ENCODE assay signal across 1 cellular context in the genomic region with DNA sequence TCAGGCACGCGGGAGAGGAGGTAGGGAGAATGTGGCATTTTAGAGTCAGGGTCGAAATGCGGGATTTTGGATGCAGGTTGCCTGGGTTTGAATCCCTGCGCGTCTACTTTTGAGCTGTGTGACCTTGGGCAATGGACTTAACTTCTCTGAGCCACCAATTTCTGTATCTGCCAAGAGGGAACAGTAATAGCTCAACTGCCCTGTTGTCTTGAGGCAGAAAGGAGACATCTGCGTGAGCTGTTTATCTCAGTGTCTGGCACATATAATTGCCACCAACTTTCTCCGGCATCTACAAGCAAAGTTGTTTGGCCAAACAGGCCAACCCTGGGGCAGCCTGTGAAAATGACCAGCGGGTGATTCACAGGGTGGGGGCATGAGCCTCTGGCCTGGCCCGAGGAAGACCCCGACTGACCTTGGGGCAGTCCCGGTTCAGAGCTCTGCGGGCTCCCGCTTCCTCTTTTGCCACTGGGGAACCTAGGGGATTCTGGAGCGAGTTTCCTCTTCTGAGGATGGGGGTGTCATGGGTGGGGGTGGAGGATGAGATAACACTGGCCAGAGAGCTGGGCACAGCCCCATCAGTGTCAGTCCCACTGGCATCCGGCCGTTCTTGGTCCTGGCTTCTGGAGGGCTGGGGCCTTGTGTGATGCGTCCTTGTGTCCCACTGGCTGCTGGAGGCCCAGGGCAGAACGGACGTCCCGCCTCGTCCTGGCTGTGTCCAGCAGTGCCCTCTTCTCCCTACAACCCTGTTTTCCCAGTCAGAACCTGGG.
TF ChIP-seq lines count a peak whose summit lies in the region.

No MANE protein-coding gene starts in this region.

TF ChIP-seq in HCT116, 20 proteins besides CTCF, POLR2A, EP300 and RAD21 (continued from another document):
- TF ChIP-seq, protein P1, sequence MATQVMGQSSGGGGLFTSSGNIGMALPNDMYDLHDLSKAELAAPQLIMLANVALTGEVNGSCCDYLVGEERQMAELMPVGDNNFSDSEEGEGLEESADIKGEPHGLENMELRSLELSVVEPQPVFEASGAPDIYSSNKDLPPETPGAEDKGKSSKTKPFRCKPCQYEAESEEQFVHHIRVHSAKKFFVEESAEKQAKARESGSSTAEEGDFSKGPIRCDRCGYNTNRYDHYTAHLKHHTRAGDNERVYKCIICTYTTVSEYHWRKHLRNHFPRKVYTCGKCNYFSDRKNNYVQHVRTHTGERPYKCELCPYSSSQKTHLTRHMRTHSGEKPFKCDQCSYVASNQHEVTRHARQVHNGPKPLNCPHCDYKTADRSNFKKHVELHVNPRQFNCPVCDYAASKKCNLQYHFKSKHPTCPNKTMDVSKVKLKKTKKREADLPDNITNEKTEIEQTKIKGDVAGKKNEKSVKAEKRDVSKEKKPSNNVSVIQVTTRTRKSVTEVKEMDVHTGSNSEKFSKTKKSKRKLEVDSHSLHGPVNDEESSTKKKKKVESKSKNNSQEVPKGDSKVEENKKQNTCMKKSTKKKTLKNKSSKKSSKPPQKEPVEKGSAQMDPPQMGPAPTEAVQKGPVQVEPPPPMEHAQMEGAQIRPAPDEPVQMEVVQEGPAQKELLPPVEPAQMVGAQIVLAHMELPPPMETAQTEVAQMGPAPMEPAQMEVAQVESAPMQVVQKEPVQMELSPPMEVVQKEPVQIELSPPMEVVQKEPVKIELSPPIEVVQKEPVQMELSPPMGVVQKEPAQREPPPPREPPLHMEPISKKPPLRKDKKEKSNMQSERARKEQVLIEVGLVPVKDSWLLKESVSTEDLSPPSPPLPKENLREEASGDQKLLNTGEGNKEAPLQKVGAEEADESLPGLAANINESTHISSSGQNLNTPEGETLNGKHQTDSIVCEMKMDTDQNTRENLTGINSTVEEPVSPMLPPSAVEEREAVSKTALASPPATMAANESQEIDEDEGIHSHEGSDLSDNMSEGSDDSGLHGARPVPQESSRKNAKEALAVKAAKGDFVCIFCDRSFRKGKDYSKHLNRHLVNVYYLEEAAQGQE (IDR thresholded peaks at IDR 0.05; ENCODE audit: low read depth) = no peak
- TF ChIP-seq ELF1 (IDR thresholded peaks at IDR 0.05; ENCODE audit: borderline replicate concordance, low read depth) = no peak
- TF ChIP-seq ZFX (IDR thresholded peaks at IDR 0.05) = no peak
